Comparison of ENCODE assay signal across 26 cellular contexts in the genomic region with DNA sequence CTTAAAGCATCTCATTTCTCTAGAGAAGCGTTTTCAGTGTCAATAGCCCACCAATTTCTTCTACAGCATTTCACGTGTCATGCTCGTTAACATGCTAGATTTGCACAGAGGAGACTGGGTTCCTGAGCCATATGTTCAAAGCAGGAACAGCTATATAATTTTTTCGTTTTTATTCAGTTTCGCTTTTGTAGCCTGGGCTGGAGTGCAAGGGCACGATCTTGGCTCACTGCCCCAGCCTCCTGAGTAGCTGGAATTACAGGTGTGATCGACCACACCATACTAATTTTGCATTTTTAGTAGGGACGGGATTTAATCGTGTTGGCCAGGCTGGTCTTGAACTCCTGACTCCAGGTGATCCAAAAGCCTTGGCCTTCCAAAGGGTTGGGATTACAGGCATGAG.
"Had no signal": no experiment of that assay in that cellular context is flagged by ENCODE, and none has a peak within 500 bp of the region (broad histone marks: within the 10 kb centered on the region; RNA-seq: fewer than 3 reads in every experiment).

No MANE protein-coding gene starts in this region.

- H3K4me1 ChIP-seq: ascending aorta had no signal

- H3K36me3 Mint-ChIP-seq: activated naive CD4-positive, alpha-beta T cell treated with anti-CD3 and anti-CD28 coated beads, Interleukin-2, amount 50 U/mL, for 72 hours; brain; WTC11 had no signal

- H3K27me3 ChIP-seq: ascending aorta, cardiac muscle cell, MG63, SJSA1 had no signal

- H3K9me3 ChIP-seq: ascending aorta, MG63, SJSA1 had no signal

- H3K4me3 Mint-ChIP-seq: activated naive CD8-positive, alpha-beta T cell treated with anti-CD3 and anti-CD28 coated beads, Interleukin-2, amount 50 U/mL, for 24 hours; activated T-cell treated with anti-CD3 and anti-CD28 coated beads, Interleukin-2, amount 50 U/mL, for 4 hours; brain; T-helper 1 cell treated with Interleukin-12 subunit alpha and Interleukin-12 subunit beta and Interleukin-4 antibody, amounts not matched to agents 30 μg/mL and 1 μg/mL, for 36 hours; WTC11 had no signal

- H3K4me3 ChIP-seq: ascending aorta, cardiac muscle cell, MG63, SJSA1 had no signal

- H3K9me3 Mint-ChIP-seq: activated naive CD8-positive, alpha-beta T cell treated with anti-CD3 and anti-CD28 coated beads, Interleukin-2, amount 50 U/mL, for 24 hours; activated T-cell treated with anti-CD3 and anti-CD28 coated beads, Interleukin-2, amount 50 U/mL, for 4 hours; brain; T-helper 1 cell treated with Interleukin-12 subunit alpha and Interleukin-12 subunit beta and Interleukin-4 antibody, amounts not matched to agents 30 μg/mL and 1 μg/mL, for 36 hours; WTC11 had no signal

- H3K27me3 Mint-ChIP-seq: activated naive CD8-positive, alpha-beta T cell treated with anti-CD3 and anti-CD28 coated beads, Interleukin-2, amount 50 U/mL, for 24 hours; brain had no signal

- ATAC-seq: activated naive CD4-positive, alpha-beta T cell treated with anti-CD3 and anti-CD28 coated beads, Interleukin-2, amount 50 U/mL, for 72 hours; activated naive CD8-positive, alpha-beta T cell treated with anti-CD3 and anti-CD28 coated beads, Interleukin-2, amount 50 U/mL, for 24 hours; activated T-cell treated with anti-CD3 and anti-CD28 coated beads, Interleukin-2, amount 50 U/mL, for 4 hours; WTC11 had no signal

- DNase-seq: activated CD4-positive, alpha-beta T cell treated with anti-CD3 and anti-CD28 coated beads for 48 hours; activated CD4-positive, alpha-beta T cell treated with anti-CD3 and anti-CD28 coated beads, Interleukin-2, amount 50 U/mL, for 48 hours; activated CD4-positive, CD25-positive, alpha-beta regulatory T cell treated with anti-CD3 and anti-CD28 coated beads, Interleukin-2, amount 50 U/mL, for 72 hours; activated CD8-positive, alpha-beta memory T cell treated with anti-CD3 and anti-CD28 coated beads for 24 hours; activated effector memory CD4-positive, alpha-beta T cell treated with anti-CD3 and anti-CD28 coated beads, Interleukin-2, amount 50 U/mL, for 16 hours; activated naive CD4-positive, alpha-beta T cell treated with Interleukin-2 at 50 U/mL for 16 hours; activated naive CD8-positive, alpha-beta T cell treated with anti-CD3 and anti-CD28 coated beads, Interleukin-2, amount 50 U/mL, for 24 hours; activated T-cell treated with anti-CD3 and anti-CD28 coated beads, Interleukin-2, amount 50 U/mL, for 4 hours; amniotic stem cell; KG1; MG63; NCI-H1105; NCI-H1436; NCI-H1694 treated with DMSO at 0.1 percent for 48 hours; NCI-H2029 treated with DMSO at 0.1 percent for 48 hours; NCI-H345; NCI-H510A; NCI-H526 treated with DMSO at 0.1 percent for 48 hours; SHP77 had no signal

- H3K27ac Mint-ChIP-seq: activated naive CD4-positive, alpha-beta T cell treated with anti-CD3 and anti-CD28 coated beads, Interleukin-2, amount 50 U/mL, for 72 hours; activated naive CD8-positive, alpha-beta T cell treated with anti-CD3 and anti-CD28 coated beads, Interleukin-2, amount 50 U/mL, for 24 hours; brain; T-helper 1 cell treated with Interleukin-12 subunit alpha and Interleukin-12 subunit beta and Interleukin-4 antibody, amounts not matched to agents 30 μg/mL and 1 μg/mL, for 36 hours; WTC11 had no signal

- H3K4me1 Mint-ChIP-seq: WTC11 had no signal

- H3K27ac ChIP-seq: ascending aorta, cardiac muscle cell, SJSA1 had no signal

- H3K36me3 ChIP-seq: ascending aorta, cardiac muscle cell, MG63, SJSA1 had no signal
